ENCODE assay signal across 8 cellular contexts in genomic region chr5:163504091-163504931, GRCh38. TPM values are rescaled to one million over a fixed set of nuclear protein-coding genes. Genes with fewer than 3 reads are reported as not detected.
A peak's percentile ranks its signal among the peaks of the same experiment; 100 is the strongest.
DNase-seq lines count a peak whose midpoint lies in the region; ATAC-seq lines count a peak whose summit lies in the region.

No MANE protein-coding gene starts in this region.

- ATAC-seq in left cardiac atrium (peak; percentile 20 to 37), GM18858 (IDR thresholded peaks at IDR 0.05; ENCODE audit: unreplicated experiment) (no peak), HG02973 (IDR thresholded peaks at IDR 0.05; ENCODE audit: unreplicated experiment) (no peak)

- peak overlapping the region; percentile 75 for H3K4me2 ChIP-seq in trophoblast cell (ENCODE audit: low read length)

- peak overlapping the region; percentile 63 for H4K8ac ChIP-seq in trophoblast cell (ENCODE audit: low read depth, low read length)

- H3K4me1 ChIP-seq in adipocyte (ENCODE audit: control insufficient read depth, insufficient read depth, low read length): peaks cover 46% of the 10 kb centered on the region
- peaks cover 0 to 3% of the 10 kb centered on the region in 2 experiments for H3K4me1 ChIP-seq in trophoblast cell (ENCODE audit: control insufficient read depth in 1 of 2, insufficient read depth in 2 of 2, low read length in 2 of 2)

- no peaks in the 10 kb centered on the region for H3K9me3 ChIP-seq in adipocyte (ENCODE audit: control insufficient read depth, low read length)
- no peaks in the 10 kb centered on the region for H3K9me3 ChIP-seq in trophoblast cell (ENCODE audit: insufficient read depth, low read depth, low read length)

- H3K14ac ChIP-seq in trophoblast cell (ENCODE audit: low read length): no peak overlapping the region

- H3K4me3 ChIP-seq in adipocyte (ENCODE audit: low read length) (peak overlapping the region; percentile 95), trophoblast cell (ENCODE audit: low read depth, low read length) (no peak overlapping the region)

- H3K23ac ChIP-seq in trophoblast cell (ENCODE audit: low read length): no peak overlapping the region

- no peak overlapping the region for H3K4ac ChIP-seq in trophoblast cell (ENCODE audit: low read depth, low read length)

- intact Hi-C loops in left cardiac atrium (cut with DNase I): loop anchor here in 1 of 2 donors (5.0 kb wide), 1 partner anchor 42 kb away; the partner anchor contains the start of genes HMMR and NUDCD2

- H2BK12ac ChIP-seq in trophoblast cell (ENCODE audit: low read length): no peak overlapping the region

- no peak overlapping the region for H2BK120ac ChIP-seq in trophoblast cell (ENCODE audit: insufficient read depth, low read length, poor library complexity)

- no peak overlapping the region for H2AFZ ChIP-seq in trophoblast cell (ENCODE audit: insufficient read depth, low read length, poor library complexity)

- H3K9ac ChIP-seq in adipocyte (ENCODE audit: low read length): peak overlapping the region; percentile 93
- H3K9ac ChIP-seq in trophoblast cell (ENCODE audit: low read length): no peak overlapping the region

- H4K12ac ChIP-seq in trophoblast cell (ENCODE audit: low read depth, low read length): peak overlapping the region; percentile 39

- DNase-seq in activated CD8-positive, alpha-beta memory T cell treated with anti-CD3 and anti-CD28 coated beads for 24 hours: peak; percentile 79
- no peak for DNase-seq in activated CD8-positive, alpha-beta memory T cell treated with anti-CD3 and anti-CD28 coated beads, Interleukin-2, amount 50 U/mL, for 4 hours
- DNase-seq in RKO (ENCODE audit: low spot score) (peak; percentile 69), adipocyte (ENCODE audit: low read depth) (peak; percentile 70), left cardiac atrium (peak; percentile 35), trophoblast cell (peak in 1 of 2 donors; percentile 21)

- peaks cover 7% of the 10 kb centered on the region for H3K79me1 ChIP-seq in trophoblast cell (ENCODE audit: low read length)

- no peak overlapping the region for H2BK5ac ChIP-seq in trophoblast cell (ENCODE audit: low read depth, low read length, poor library complexity)

- no peak overlapping the region for H4K91ac ChIP-seq in trophoblast cell (ENCODE audit: low read depth, low read length)

- H2AK5ac ChIP-seq in trophoblast cell (ENCODE audit: low read length): no peak overlapping the region

- peaks cover 7% of the 10 kb centered on the region for H3K79me2 ChIP-seq in trophoblast cell (ENCODE audit: control insufficient read depth, insufficient read depth, low read length, poor library complexity)

- no CpG with 5 or more reads among the region's 26 CpGs for WGBS in trophoblast cell (ENCODE audit: extremely low coverage, insufficient coverage, insufficient read length)

- H3K18ac ChIP-seq in trophoblast cell (ENCODE audit: low read length): no peak overlapping the region

- no peaks in the 10 kb centered on the region for H3K27me3 ChIP-seq in adipocyte (replicated peaks; ENCODE audit: control insufficient read depth, insufficient read depth, low read length)
- H3K27me3 ChIP-seq in trophoblast cell (ENCODE audit: insufficient read depth, low read length): no peaks in the 10 kb centered on the region

- peak overlapping the region; percentile 43 for H3K27ac ChIP-seq in trophoblast cell (ENCODE audit: low read depth, low read length)

- H3K36me3 ChIP-seq in adipocyte (ENCODE audit: control insufficient read depth, insufficient read depth, low read length, severe bottlenecking) (no peaks in the 10 kb centered on the region), trophoblast cell (ENCODE audit: control insufficient read depth in 1 of 2, insufficient read depth in 2 of 2, low read length in 2 of 2) (peaks cover 0 to 1% of the 10 kb centered on the region in 2 experiments)

RNA-seq across cellular contexts. Expression of gene MAT2B, which starts 1.1 kb away (rescaled TPM):
- 10 to 100 TPM; 53.0 to 72.7 TPM for total RNA-seq in left cardiac atrium
- 21.8 TPM in 2 replicates for polyA plus RNA-seq in trophoblast cell (2013)

RNA-seq across cellular contexts. Expression of gene HMMR, which starts 43.9 kb away (rescaled TPM):
- 1 to 10 TPM in 1 of 2 donors, under 1 TPM in 1; 0.52 to 1.7 TPM for total RNA-seq in left cardiac atrium
- 33.1 and 37.3 TPM in 2 replicates for polyA plus RNA-seq in trophoblast cell (2013)

RNA-seq across cellular contexts. Expression of gene NUDCD2, which starts 44.4 kb away (rescaled TPM):
- 10 to 100 TPM; 15.7 to 16.4 TPM for total RNA-seq in left cardiac atrium
- 10.6 and 11.6 TPM in 2 replicates for polyA plus RNA-seq in trophoblast cell (2013)

Comparison
In these comparisons a context has a peak if more than half of its experiments do, and no peak if none do; other contexts are left out.
1. ATAC-seq: peak in left cardiac atrium (2 of 2); none in GM18858 (single experiment) and HG02973 (single experiment).